ENCODE assay signal across 1 cellular context in the genomic region with DNA sequence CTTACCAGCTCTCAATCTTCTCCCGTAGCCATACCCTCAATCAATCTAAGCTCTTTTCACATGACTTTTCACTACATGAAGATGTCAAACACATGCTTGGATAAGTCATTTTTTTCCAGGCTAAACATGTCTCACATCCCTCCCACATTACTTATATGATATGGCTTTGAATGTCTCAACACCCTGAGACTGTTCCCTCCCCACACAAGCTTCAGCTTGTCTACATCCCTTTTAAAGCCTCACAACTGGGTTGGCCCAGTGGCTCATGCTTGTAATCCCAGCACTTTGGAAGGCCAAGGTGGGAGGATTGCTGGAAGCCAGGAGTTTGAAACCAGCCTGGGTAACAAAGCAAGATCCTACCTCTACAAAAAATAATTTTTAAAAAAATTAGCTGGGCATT.
TF ChIP-seq lines count a peak whose summit lies in the region.

No MANE protein-coding gene starts in this region.

TF ChIP-seq in K562, 482 proteins besides CTCF, POLR2A, EP300 and RAD21:
- no peak for TF ChIP-seq TAF15 (IDR thresholded peaks at IDR 0.05; ENCODE audit: low read depth, low read length)
- no peak for TF ChIP-seq ZNF696 (CRISPR knock-in tag; conservative IDR thresholded peaks at IDR 0.05)
- TF ChIP-seq HLTF (IDR thresholded peaks at IDR 0.05): no peak
- TF ChIP-seq, protein P1, sequence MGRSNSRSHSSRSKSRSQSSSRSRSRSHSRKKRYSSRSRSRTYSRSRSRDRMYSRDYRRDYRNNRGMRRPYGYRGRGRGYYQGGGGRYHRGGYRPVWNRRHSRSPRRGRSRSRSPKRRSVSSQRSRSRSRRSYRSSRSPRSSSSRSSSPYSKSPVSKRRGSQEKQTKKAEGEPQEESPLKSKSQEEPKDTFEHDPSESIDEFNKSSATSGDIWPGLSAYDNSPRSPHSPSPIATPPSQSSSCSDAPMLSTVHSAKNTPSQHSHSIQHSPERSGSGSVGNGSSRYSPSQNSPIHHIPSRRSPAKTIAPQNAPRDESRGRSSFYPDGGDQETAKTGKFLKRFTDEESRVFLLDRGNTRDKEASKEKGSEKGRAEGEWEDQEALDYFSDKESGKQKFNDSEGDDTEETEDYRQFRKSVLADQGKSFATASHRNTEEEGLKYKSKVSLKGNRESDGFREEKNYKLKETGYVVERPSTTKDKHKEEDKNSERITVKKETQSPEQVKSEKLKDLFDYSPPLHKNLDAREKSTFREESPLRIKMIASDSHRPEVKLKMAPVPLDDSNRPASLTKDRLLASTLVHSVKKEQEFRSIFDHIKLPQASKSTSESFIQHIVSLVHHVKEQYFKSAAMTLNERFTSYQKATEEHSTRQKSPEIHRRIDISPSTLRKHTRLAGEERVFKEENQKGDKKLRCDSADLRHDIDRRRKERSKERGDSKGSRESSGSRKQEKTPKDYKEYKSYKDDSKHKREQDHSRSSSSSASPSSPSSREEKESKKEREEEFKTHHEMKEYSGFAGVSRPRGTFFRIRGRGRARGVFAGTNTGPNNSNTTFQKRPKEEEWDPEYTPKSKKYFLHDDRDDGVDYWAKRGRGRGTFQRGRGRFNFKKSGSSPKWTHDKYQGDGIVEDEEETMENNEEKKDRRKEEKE (IDR thresholded peaks at IDR 0.05; ENCODE audit: borderline replicate concordance in 1 of 2, control insufficient read depth in 1 of 2, low read depth in 2 of 2, low read length in 1 of 2): no peak
- TF ChIP-seq, protein P2, sequence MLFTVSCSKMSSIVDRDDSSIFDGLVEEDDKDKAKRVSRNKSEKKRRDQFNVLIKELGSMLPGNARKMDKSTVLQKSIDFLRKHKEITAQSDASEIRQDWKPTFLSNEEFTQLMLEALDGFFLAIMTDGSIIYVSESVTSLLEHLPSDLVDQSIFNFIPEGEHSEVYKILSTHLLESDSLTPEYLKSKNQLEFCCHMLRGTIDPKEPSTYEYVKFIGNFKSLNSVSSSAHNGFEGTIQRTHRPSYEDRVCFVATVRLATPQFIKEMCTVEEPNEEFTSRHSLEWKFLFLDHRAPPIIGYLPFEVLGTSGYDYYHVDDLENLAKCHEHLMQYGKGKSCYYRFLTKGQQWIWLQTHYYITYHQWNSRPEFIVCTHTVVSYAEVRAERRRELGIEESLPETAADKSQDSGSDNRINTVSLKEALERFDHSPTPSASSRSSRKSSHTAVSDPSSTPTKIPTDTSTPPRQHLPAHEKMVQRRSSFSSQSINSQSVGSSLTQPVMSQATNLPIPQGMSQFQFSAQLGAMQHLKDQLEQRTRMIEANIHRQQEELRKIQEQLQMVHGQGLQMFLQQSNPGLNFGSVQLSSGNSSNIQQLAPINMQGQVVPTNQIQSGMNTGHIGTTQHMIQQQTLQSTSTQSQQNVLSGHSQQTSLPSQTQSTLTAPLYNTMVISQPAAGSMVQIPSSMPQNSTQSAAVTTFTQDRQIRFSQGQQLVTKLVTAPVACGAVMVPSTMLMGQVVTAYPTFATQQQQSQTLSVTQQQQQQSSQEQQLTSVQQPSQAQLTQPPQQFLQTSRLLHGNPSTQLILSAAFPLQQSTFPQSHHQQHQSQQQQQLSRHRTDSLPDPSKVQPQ (CRISPR knock-in tag; IDR thresholded peaks at IDR 0.05; ENCODE audit: borderline replicate concordance): no peak
